In the genomic region with DNA sequence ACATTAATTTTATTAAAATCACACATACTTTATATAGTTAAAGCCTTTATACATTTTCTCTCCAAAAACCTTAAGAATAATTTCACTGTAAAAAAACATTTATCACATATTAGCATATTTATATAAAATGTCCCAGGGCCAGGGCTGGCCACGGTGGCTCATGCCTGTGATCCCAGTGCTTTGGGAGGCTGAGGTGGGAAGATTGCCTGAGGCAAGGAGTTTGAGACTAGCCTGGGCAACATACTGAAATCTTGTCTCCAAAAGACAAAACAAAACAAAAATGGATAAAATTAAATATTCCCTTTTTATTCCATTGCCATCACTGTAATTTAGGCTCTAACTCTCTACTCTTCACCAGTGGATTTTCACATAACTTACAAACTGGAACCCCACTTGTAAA, we compare ENCODE assay signal across 1 cellular context.
TF ChIP-seq lines count a peak whose summit lies in the region.

No MANE protein-coding gene starts in this region.

TF ChIP-seq in liver, 16 proteins besides CTCF, POLR2A, EP300 and RAD21 (continued from another document):
- TF ChIP-seq, protein P1, sequence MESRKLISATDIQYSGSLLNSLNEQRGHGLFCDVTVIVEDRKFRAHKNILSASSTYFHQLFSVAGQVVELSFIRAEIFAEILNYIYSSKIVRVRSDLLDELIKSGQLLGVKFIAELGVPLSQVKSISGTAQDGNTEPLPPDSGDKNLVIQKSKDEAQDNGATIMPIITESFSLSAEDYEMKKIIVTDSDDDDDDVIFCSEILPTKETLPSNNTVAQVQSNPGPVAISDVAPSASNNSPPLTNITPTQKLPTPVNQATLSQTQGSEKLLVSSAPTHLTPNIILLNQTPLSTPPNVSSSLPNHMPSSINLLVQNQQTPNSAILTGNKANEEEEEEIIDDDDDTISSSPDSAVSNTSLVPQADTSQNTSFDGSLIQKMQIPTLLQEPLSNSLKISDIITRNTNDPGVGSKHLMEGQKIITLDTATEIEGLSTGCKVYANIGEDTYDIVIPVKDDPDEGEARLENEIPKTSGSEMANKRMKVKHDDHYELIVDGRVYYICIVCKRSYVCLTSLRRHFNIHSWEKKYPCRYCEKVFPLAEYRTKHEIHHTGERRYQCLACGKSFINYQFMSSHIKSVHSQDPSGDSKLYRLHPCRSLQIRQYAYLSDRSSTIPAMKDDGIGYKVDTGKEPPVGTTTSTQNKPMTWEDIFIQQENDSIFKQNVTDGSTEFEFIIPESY (IDR thresholded peaks at IDR 0.05): no peak
- TF ChIP-seq, protein P2, sequence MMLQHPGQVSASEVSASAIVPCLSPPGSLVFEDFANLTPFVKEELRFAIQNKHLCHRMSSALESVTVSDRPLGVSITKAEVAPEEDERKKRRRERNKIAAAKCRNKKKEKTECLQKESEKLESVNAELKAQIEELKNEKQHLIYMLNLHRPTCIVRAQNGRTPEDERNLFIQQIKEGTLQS (IDR thresholded peaks at IDR 0.05): no peak
- TF ChIP-seq NR2F2 (IDR thresholded peaks at IDR 0.05): no peak
- TF ChIP-seq FOXA1 (IDR thresholded peaks at IDR 0.05): no peak
- TF ChIP-seq, protein P3, sequence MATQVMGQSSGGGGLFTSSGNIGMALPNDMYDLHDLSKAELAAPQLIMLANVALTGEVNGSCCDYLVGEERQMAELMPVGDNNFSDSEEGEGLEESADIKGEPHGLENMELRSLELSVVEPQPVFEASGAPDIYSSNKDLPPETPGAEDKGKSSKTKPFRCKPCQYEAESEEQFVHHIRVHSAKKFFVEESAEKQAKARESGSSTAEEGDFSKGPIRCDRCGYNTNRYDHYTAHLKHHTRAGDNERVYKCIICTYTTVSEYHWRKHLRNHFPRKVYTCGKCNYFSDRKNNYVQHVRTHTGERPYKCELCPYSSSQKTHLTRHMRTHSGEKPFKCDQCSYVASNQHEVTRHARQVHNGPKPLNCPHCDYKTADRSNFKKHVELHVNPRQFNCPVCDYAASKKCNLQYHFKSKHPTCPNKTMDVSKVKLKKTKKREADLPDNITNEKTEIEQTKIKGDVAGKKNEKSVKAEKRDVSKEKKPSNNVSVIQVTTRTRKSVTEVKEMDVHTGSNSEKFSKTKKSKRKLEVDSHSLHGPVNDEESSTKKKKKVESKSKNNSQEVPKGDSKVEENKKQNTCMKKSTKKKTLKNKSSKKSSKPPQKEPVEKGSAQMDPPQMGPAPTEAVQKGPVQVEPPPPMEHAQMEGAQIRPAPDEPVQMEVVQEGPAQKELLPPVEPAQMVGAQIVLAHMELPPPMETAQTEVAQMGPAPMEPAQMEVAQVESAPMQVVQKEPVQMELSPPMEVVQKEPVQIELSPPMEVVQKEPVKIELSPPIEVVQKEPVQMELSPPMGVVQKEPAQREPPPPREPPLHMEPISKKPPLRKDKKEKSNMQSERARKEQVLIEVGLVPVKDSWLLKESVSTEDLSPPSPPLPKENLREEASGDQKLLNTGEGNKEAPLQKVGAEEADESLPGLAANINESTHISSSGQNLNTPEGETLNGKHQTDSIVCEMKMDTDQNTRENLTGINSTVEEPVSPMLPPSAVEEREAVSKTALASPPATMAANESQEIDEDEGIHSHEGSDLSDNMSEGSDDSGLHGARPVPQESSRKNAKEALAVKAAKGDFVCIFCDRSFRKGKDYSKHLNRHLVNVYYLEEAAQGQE (IDR thresholded peaks at IDR 0.05): no peak
- TF ChIP-seq TAF1 (conservative IDR thresholded peaks at IDR 0.05): no peak
- TF ChIP-seq HNF4G (IDR thresholded peaks at IDR 0.05): no peak
- TF ChIP-seq GABPA (IDR thresholded peaks at IDR 0.05 in 1 of 2, conservative IDR thresholded peaks at IDR 0.05 in 1 of 2): no peak
- TF ChIP-seq FOXA2 (IDR thresholded peaks at IDR 0.05): no peak
- TF ChIP-seq RXRA (IDR thresholded peaks at IDR 0.05): no peak
TF ChIP-seq in liver: peak in this region for 0.
